Comparison of ENCODE assay signal across 21 cellular contexts in the genomic region with DNA sequence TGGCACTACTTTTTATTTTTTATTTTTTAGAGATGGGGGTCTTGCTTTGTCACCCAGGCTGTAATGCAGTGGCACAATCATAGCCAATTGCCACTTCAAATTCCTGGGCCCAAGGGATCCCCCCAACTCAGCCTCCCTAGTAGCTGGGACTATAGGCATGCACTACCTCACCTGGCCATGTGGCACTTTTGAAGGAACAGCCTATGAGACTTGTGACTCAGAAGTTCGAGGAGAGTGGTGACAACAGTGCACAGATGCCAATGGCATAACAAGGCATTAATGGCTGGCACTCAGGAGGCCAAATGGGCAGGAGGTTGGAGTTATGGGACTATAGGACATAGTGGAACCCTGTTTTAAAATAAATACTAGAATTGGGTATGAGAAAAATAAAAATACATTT.
"Had no signal": no experiment of that assay in that cellular context is flagged by ENCODE, and none has a peak within 500 bp of the region (broad histone marks: within the 10 kb centered on the region; RNA-seq: fewer than 3 reads in every experiment).

No MANE protein-coding gene starts in this region.

- H3K36me3 ChIP-seq: gastrocnemius medialis, heart right ventricle, left lung, pancreas, sigmoid colon, stomach had no signal

- H3K4me3 Mint-ChIP-seq: activated CD4-positive, alpha-beta T cell treated with anti-CD3 and anti-CD28 coated beads, Interleukin-2, amount 10 ng/mL, durations not matched to agents 24 days and 14 days; activated CD8-positive, alpha-beta T cell treated with anti-CD3 and anti-CD28 coated beads, Interleukin-2, amount 10 ng/mL, durations not matched to agents 7 days and 5 days; activated naive CD8-positive, alpha-beta T cell; brain; central memory CD8-positive, alpha-beta T cell; naive thymus-derived CD4-positive, alpha-beta T cell; T-helper 17 cell had no signal

- H3K9me3 Mint-ChIP-seq: activated CD4-positive, alpha-beta T cell treated with anti-CD3 and anti-CD28 coated beads, Interleukin-2, amount 10 ng/mL, durations not matched to agents 24 days and 14 days; brain; central memory CD8-positive, alpha-beta T cell; naive thymus-derived CD4-positive, alpha-beta T cell had no signal

- H3K27me3 ChIP-seq: gastrocnemius medialis, heart right ventricle, pancreas, sigmoid colon, stomach, testis had no signal

- H3K4me1 Mint-ChIP-seq: activated CD4-positive, alpha-beta T cell treated with anti-CD3 and anti-CD28 coated beads, Interleukin-2, amount 10 ng/mL, durations not matched to agents 24 days and 14 days; brain; central memory CD8-positive, alpha-beta T cell; T-helper 17 cell had no signal

- DNase-seq: activated CD4-positive, alpha-beta T cell treated with anti-CD3 and anti-CD28 coated beads, Interleukin-2, amount 10 ng/mL, durations not matched to agents 24 days and 14 days; activated CD8-positive, alpha-beta memory T cell treated with anti-CD3 and anti-CD28 coated beads, Interleukin-2, amount 50 U/mL, for 4 hours; activated CD8-positive, alpha-beta T cell treated with anti-CD3 and anti-CD28 coated beads, Interleukin-2, amount 10 ng/mL, durations not matched to agents 7 days and 5 days; activated gamma-delta T cell; activated T-cell treated with anti-CD3 and anti-CD28 coated beads, Interleukin-2, amount 50 U/mL, for 48 hours; cortex of kidney; effector CD8-positive, alpha-beta T cell; gastrocnemius medialis; heart right ventricle; left lung; mucosa of descending colon; naive thymus-derived CD4-positive, alpha-beta T cell; pancreas; sigmoid colon; stimulated activated CD4-positive, alpha-beta T cell treated with anti-CD3 and anti-CD28 coated beads, Interleukin-1b, Interleukin-23, amount 100 ng/mL, for 48 hours; stomach; T-helper 17 cell; testis had no signal

- H3K36me3 Mint-ChIP-seq: brain had no signal

- H3K4me1 ChIP-seq: gastrocnemius medialis, heart right ventricle, left lung, pancreas, sigmoid colon, testis had no signal

- H3K9me3 ChIP-seq: gastrocnemius medialis, heart right ventricle, left lung, mucosa of descending colon, pancreas, sigmoid colon, stomach, testis had no signal

- FAIRE-seq: pancreas had no signal

- H3K4me3 ChIP-seq: gastrocnemius medialis, heart right ventricle, left lung, mucosa of descending colon, pancreas, sigmoid colon, stomach, testis had no signal

- H3K27me3 Mint-ChIP-seq: activated CD4-positive, alpha-beta T cell treated with anti-CD3 and anti-CD28 coated beads, Interleukin-2, amount 10 ng/mL, durations not matched to agents 24 days and 14 days; activated naive CD8-positive, alpha-beta T cell; brain; central memory CD8-positive, alpha-beta T cell; naive thymus-derived CD4-positive, alpha-beta T cell; T-helper 17 cell had no signal

- ATAC-seq: activated CD8-positive, alpha-beta T cell treated with anti-CD3 and anti-CD28 coated beads, Interleukin-2, amount 10 ng/mL, durations not matched to agents 7 days and 5 days; gastrocnemius medialis; heart right ventricle; left lung; mucosa of descending colon; naive thymus-derived CD4-positive, alpha-beta T cell; pancreas; T-helper 17 cell had no signal

- H3K27ac ChIP-seq: gastrocnemius medialis, heart right ventricle, left lung, pancreas, sigmoid colon, stomach, testis had no signal

- H3K27ac Mint-ChIP-seq: activated CD4-positive, alpha-beta T cell treated with anti-CD3 and anti-CD28 coated beads, Interleukin-2, amount 10 ng/mL, durations not matched to agents 24 days and 14 days; activated CD8-positive, alpha-beta T cell treated with anti-CD3 and anti-CD28 coated beads, Interleukin-2, amount 10 ng/mL, durations not matched to agents 7 days and 5 days; activated naive CD8-positive, alpha-beta T cell; brain; naive thymus-derived CD4-positive, alpha-beta T cell; T-helper 17 cell had no signal
